8 cellular contexts compared by ENCODE assay signal in genomic region chr11:115334932-115335788, GRCh38.
A peak's percentile ranks its signal among the peaks of the same experiment; 100 is the strongest.
DNase-seq lines count a peak whose midpoint lies in the region; ATAC-seq lines count a peak whose summit lies in the region.

No MANE protein-coding gene starts in this region.

- DNase-seq in EH (ENCODE audit: low read depth), result peak; percentile 36
- DNase-seq in LoVo (ENCODE audit: low spot score), result peak; percentile 37
- peak; percentile 39 for DNase-seq in amniotic epithelial cell (ENCODE audit: low read depth)
- DNase-seq in left lobe of liver (ENCODE audit: low spot score), result no peak
- no peak for DNase-seq in mesenteric fat pad (ENCODE audit: low spot score)
- DNase-seq in NCI-H524 treated with DMSO at 0.1 percent for 48 hours (lab: John Stamatoyannopoulos, UW), result no peak

- ATAC-seq in left lobe of liver (peak; percentile 70), HG03045 (IDR thresholded peaks at IDR 0.05; ENCODE audit: unreplicated experiment) (no peak), GM18868 (IDR thresholded peaks at IDR 0.05; ENCODE audit: unreplicated experiment) (no peak)

Comparison
In these comparisons a context has a peak if more than half of its experiments do, and no peak if none do; other contexts are left out.
1. DNase-seq: peak in EH (single experiment), LoVo (single experiment) and amniotic epithelial cell (single experiment); none in left lobe of liver (single experiment), mesenteric fat pad (single experiment) and NCI-H524 treated with DMSO at 0.1 percent for 48 hours (single experiment).